ENCODE assay signal across 22 cellular contexts in genomic region chr16:57732683-57733082, GRCh38. TPM values are rescaled to one million over a fixed set of nuclear protein-coding genes. Genes with fewer than 3 reads are reported as not detected.
DNase-seq lines count a peak whose midpoint lies in the region; ATAC-seq, FAIRE-seq and TF ChIP-seq lines count a peak whose summit lies in the region.
"Had no signal": no experiment of that assay in that cellular context is flagged by ENCODE, and none has a peak within 500 bp of the region (broad histone marks: within the 10 kb centered on the region; RNA-seq: fewer than 3 reads in every experiment).

No MANE protein-coding gene starts in this region.

- H3K4me2 ChIP-seq in HepG2 (ENCODE audit: low read depth, low read length): no peak overlapping the region

- CTCF ChIA-PET in HepG2 (lab: Yijun Ruan, JAX; ENCODE audit: low intra/inter-chr PET ratio, low total read pairs): no interaction called here
- CTCF ChIA-PET in activated CD4-positive, alpha-beta memory T cell treated with anti-CD3 and anti-CD28 coated beads, Interleukin-2, amount 10 ng/mL, durations not matched to agents 7 days and 5 days (lab: Charles Lee): no interaction called here

- FAIRE-seq in HepG2 (lab: Jason Lieb, UNC): no peak
- FAIRE-seq: GM18507 had no signal

- peaks cover 19% of the 10 kb centered on the region for H3K9me3 Mint-ChIP-seq in activated CD4-positive, alpha-beta memory T cell treated with anti-CD3 and anti-CD28 coated beads, Interleukin-2, amount 10 ng/mL, durations not matched to agents 7 days and 5 days
- H3K9me3 Mint-ChIP-seq in naive B cell (peaks cover 0 to 1% (median 0%) of the 10 kb centered on the region in 7 donors), type B pancreatic cell (peaks cover 7% of the 10 kb centered on the region)

- H3K36me3 ChIP-seq in HepG2 (replicated peaks in 1 of 2; ENCODE audit: control insufficient read depth in 1 of 2, insufficient read depth in 2 of 2, low read length in 2 of 2) (no peaks in the 10 kb centered on the region), right lobe of liver (no peaks in the 10 kb centered on the region)
- H3K36me3 ChIP-seq: Peyer's patch, upper lobe of right lung had no signal

- peaks cover 27% of the 10 kb centered on the region for H3K4me1 Mint-ChIP-seq in activated CD4-positive, alpha-beta memory T cell treated with anti-CD3 and anti-CD28 coated beads, Interleukin-2, amount 10 ng/mL, durations not matched to agents 7 days and 5 days
- peaks cover 16 to 39% (median 18%) of the 10 kb centered on the region in 3 donors for H3K4me1 Mint-ChIP-seq in naive B cell
- H3K4me1 Mint-ChIP-seq in type B pancreatic cell (ENCODE audit: unreplicated experiment): peaks cover 14% of the 10 kb centered on the region

- no peak overlapping the region for H3K27ac Mint-ChIP-seq in activated CD4-positive, alpha-beta memory T cell treated with anti-CD3 and anti-CD28 coated beads, Interleukin-2, amount 10 ng/mL, durations not matched to agents 7 days and 5 days
- H3K27ac Mint-ChIP-seq in naive B cell (peak overlapping the region in 1 of 6 donors; percentile 5), type B pancreatic cell (no peak overlapping the region)
- H3K27ac Mint-ChIP-seq: activated CD4-positive, alpha-beta T cell treated with anti-CD3 and anti-CD28 coated beads, Interleukin-2, amount 10 ng/mL, durations not matched to agents 7 days and 5 days had no signal

- H3K27ac ChIP-seq in HepG2 (ENCODE audit: extremely low read length, insufficient read depth, low read length) (no peak overlapping the region), right lobe of liver (no peak overlapping the region)
- H3K27ac ChIP-seq: Peyer's patch, upper lobe of right lung had no signal

- H2AFZ ChIP-seq in HepG2 (ENCODE audit: low read length): no peak overlapping the region

- no peak for TF ChIP-seq EP300 in HepG2 (IDR thresholded peaks at IDR 0.05; ENCODE audit: low read depth in 2 of 2, low read length in 2 of 2)
- no peak for TF ChIP-seq EP300 in HepG2 (CRISPR knock-in tag; IDR thresholded peaks at IDR 0.05; ENCODE audit: borderline replicate concordance)

- H3K9ac ChIP-seq in HepG2 (ENCODE audit: insufficient read depth, low read depth, low read length): no peak overlapping the region

- H3K79me2 ChIP-seq in HepG2 (ENCODE audit: insufficient read depth, low read length): no peaks in the 10 kb centered on the region

- 59% methylated on average over 2 of the region's 2 CpGs for WGBS in HepG2 (ENCODE audit: low lambda C conversion rate)
- WGBS in right lobe of liver (ENCODE audit: insufficient coverage, low coverage, low lambda C conversion rate, missing lambda C conversion rate): 80% methylated on average over 2 of the region's 2 CpGs

- no peaks in the 10 kb centered on the region; a peak in 1 of 5 replicates for H3K27me3 ChIP-seq in HepG2 (ENCODE audit: control insufficient read depth in 1 of 2, insufficient read depth in 2 of 2, low read length in 2 of 2)
- no peaks in the 10 kb centered on the region for H3K27me3 ChIP-seq in right lobe of liver
- H3K27me3 ChIP-seq: Peyer's patch, upper lobe of right lung had no signal

- H3K4me1 ChIP-seq in HepG2 (ENCODE audit: insufficient read depth, low read length): peaks cover 37% of the 10 kb centered on the region
- H3K4me1 ChIP-seq in right lobe of liver: peaks cover 0 to 19% (median 5%) of the 10 kb centered on the region in 4 donors

- TF ChIP-seq CTCF in HepG2 (CRISPR knock-in tag; IDR thresholded peaks at IDR 0.05) (no peak), right lobe of liver (IDR thresholded peaks at IDR 0.05) (no peak), type B pancreatic cell (conservative IDR thresholded peaks at IDR 0.05) (no peak)

- no peak for ATAC-seq in HepG2
- no peak for ATAC-seq in right lobe of liver
- no peak for ATAC-seq in naive B cell (ENCODE audit: low read depth in 2 of 2)
- ATAC-seq in GM18861 (IDR thresholded peaks at IDR 0.05; ENCODE audit: unreplicated experiment): no peak
- no peak for ATAC-seq in GM18867 (IDR thresholded peaks at IDR 0.05; ENCODE audit: unreplicated experiment)
- ATAC-seq in GM19467 (IDR thresholded peaks at IDR 0.05; ENCODE audit: unreplicated experiment): no peak
- ATAC-seq: upper lobe of right lung had no signal

- POLR2A ChIA-PET in HepG2 (lab: Yijun Ruan, JAX): interaction anchor here (2.4 kb wide), 1 partner anchor 29 kb away, joined by 8 read pairs; no protein-coding TSS in a partner anchor
- POLR2A ChIA-PET in activated CD4-positive, alpha-beta memory T cell treated with anti-CD3 and anti-CD28 coated beads, Interleukin-2, amount 10 ng/mL, durations not matched to agents 7 days and 5 days (lab: Charles Lee): no interaction called here

- no peak for TF ChIP-seq RAD21 in HepG2 (CRISPR knock-in tag; IDR thresholded peaks at IDR 0.05)

- BruUV-seq in HepG2 (replicated peaks; lab: Mats Ljungman, UMichigan): no TSS peak

- intact Hi-C loops in HepG2 (cut with micrococcal nuclease; ENCODE audit: unreplicated experiment): loop anchor here (10.0 kb wide), 1 partner anchor 272 kb away; the partner anchor contains the start of genes USB1 and ZNF319
- intact Hi-C loops in right lobe of liver (cut with DNase I): no loop called here

- no peak for TF ChIP-seq POLR2A in HepG2 (IDR thresholded peaks at IDR 0.05; ENCODE audit: insufficient read depth in 1 of 2, low read depth in 2 of 2, low read length in 2 of 2)
- TF ChIP-seq POLR2A in right lobe of liver (IDR thresholded peaks at IDR 0.05): no peak

- peaks cover 24% of the 10 kb centered on the region for H3K36me3 Mint-ChIP-seq in activated CD4-positive, alpha-beta memory T cell treated with anti-CD3 and anti-CD28 coated beads, Interleukin-2, amount 10 ng/mL, durations not matched to agents 7 days and 5 days (ENCODE audit: low read depth)
- H3K36me3 Mint-ChIP-seq in naive B cell (no peaks in the 10 kb centered on the region), type B pancreatic cell (peaks cover 4% of the 10 kb centered on the region)

- H3K9me3 ChIP-seq in HepG2 (ENCODE audit: low read length) (no peaks in the 10 kb centered on the region), right lobe of liver (no peaks in the 10 kb centered on the region)
- H3K9me3 ChIP-seq: Peyer's patch, upper lobe of right lung had no signal

- no peaks in the 10 kb centered on the region for H3K27me3 Mint-ChIP-seq in activated CD4-positive, alpha-beta memory T cell treated with anti-CD3 and anti-CD28 coated beads, Interleukin-2, amount 10 ng/mL, durations not matched to agents 7 days and 5 days
- H3K27me3 Mint-ChIP-seq in naive B cell (no peaks in the 10 kb centered on the region), type B pancreatic cell (no peaks in the 10 kb centered on the region)
- H3K27me3 Mint-ChIP-seq: activated CD4-positive, alpha-beta T cell treated with anti-CD3 and anti-CD28 coated beads, Interleukin-2, amount 10 ng/mL, durations not matched to agents 7 days and 5 days had no signal

- peak overlapping the region; percentile 93 for H3K4me3 Mint-ChIP-seq in activated CD4-positive, alpha-beta memory T cell treated with anti-CD3 and anti-CD28 coated beads, Interleukin-2, amount 10 ng/mL, durations not matched to agents 7 days and 5 days
- peak overlapping the region in 5 of 8 donors; percentile 22 to 84 (median 70) for H3K4me3 Mint-ChIP-seq in naive B cell
- H3K4me3 Mint-ChIP-seq in type B pancreatic cell: peak overlapping the region; percentile 62

- no peak overlapping the region for H3K4me3 ChIP-seq in HepG2 (replicated peaks in 1 of 3; ENCODE audit: insufficient read depth in 1 of 3, low read depth in 2 of 3, low read length in 3 of 3)
- no peak overlapping the region for H3K4me3 ChIP-seq in right lobe of liver
- H3K4me3 ChIP-seq: Peyer's patch, skin epidermis, upper lobe of right lung had no signal

- in situ Hi-C loops in HepG2 (cut with HindIII; ENCODE audit: extremely low pct_ligation_motif_present, low pct_unique_long_range_greater_than_20kb): no loop called here

- no peaks in the 10 kb centered on the region for H4K20me1 ChIP-seq in HepG2 (ENCODE audit: insufficient read depth, low read length)

- DNase-seq in HepG2 (ENCODE audit: low spot score) (no peak), right lobe of liver (no peak), naive B cell (no peak), type B pancreatic cell (ENCODE audit: extremely low spot score, unreplicated experiment) (no peak)
- DNase-seq in activated CD4-positive, alpha-beta memory T cell treated with anti-CD3 and anti-CD28 coated beads, Interleukin-2, amount 10 ng/mL, durations not matched to agents 7 days and 5 days: no peak
- DNase-seq: activated CD4-positive, alpha-beta T cell treated with anti-CD3 and anti-CD28 coated beads, Interleukin-2, amount 10 ng/mL, durations not matched to agents 7 days and 5 days; GDM1; Kasumi-1; kidney glomerular epithelial cell; NCI-H1694; NCI-H2171 treated with DMSO at 0.1 percent for 48 hours; NCI-H524 treated with DMSO at 0.1 percent for 48 hours; nucleus accumbens; Peyer's patch; SIG-M5; stimulated activated CD4-positive, alpha-beta T cell treated with anti-CD3 and anti-CD28 coated beads, Interleukin-2, amount 100 ng/mL, for 24 hours; upper lobe of right lung had no signal

RNA-seq across cellular contexts. Expression of gene KATNB1, which starts 2.9 kb away (rescaled TPM):
- total RNA-seq in HepG2 (2016; rRNA removed; fragmentation: Illumina TruSeq; extraction: Trizol) (25.2 and 31.5 TPM in 2 replicates), right lobe of liver (10 to 100 TPM in 2 of 6 experiments, 1 to 10 TPM in 4; 5.6 to 17.5 (median 8.5) TPM), type B pancreatic cell (ENCODE audit: low replicate concordance) (20.2 and 31.7 TPM in 2 replicates)
- 14.2 and 18.3 TPM in 2 replicates for total RNA-seq in HepG2 (2016; cell fraction: cytosol; rRNA removed; fragmentation: Illumina TruSeq; extraction: Trizol; ENCODE audit: low read depth)
- 21.2 and 33.1 TPM in 2 replicates for total RNA-seq in HepG2 (2016; cell fraction: insoluble cytoplasmic fraction; rRNA removed; fragmentation: Illumina TruSeq; extraction: Trizol)
- 34.3 and 42.2 TPM in 2 replicates for total RNA-seq in HepG2 (2016; cell fraction: membrane; rRNA removed; fragmentation: Illumina TruSeq; extraction: Trizol)
- total RNA-seq in HepG2 (2016; cell fraction: nucleus; rRNA removed; fragmentation: Illumina TruSeq; extraction: Trizol): 21.9 and 25.7 TPM in 2 replicates
- polyA plus RNA-seq in HepG2 (2011; rRNA removed) (39.8 and 43.5 TPM in 2 replicates), naive B cell (ENCODE audit: low read depth in 6 of 6) (10 to 100 TPM in 3 of 6 donors, 1 to 10 TPM in 3; 6.1 to 27.2 (median 10.0) TPM)
- polyA plus RNA-seq in HepG2 (2011; cell fraction: cytosol; rRNA removed): 17.4 and 27.7 TPM in 2 replicates
- polyA plus RNA-seq in HepG2 (2011; cell fraction: nucleus; rRNA removed): 122 and 146 TPM in 2 replicates
- polyA plus RNA-seq in HepG2 (2012): 16.2 and 20.9 TPM in 2 replicates
- polyA plus RNA-seq in HepG2 (2016; cell fraction: cytosol; fragmentation: Illumina TruSeq; extraction: Trizol; ENCODE audit: low read depth): 15.0 and 20.0 TPM in 2 replicates
- 22.6 and 30.3 TPM in 2 replicates for polyA plus RNA-seq in HepG2 (2016; cell fraction: insoluble cytoplasmic fraction; fragmentation: Illumina TruSeq; extraction: Trizol; ENCODE audit: low read depth)
- 30.4 and 34.5 TPM in 2 replicates for polyA plus RNA-seq in HepG2 (2016; cell fraction: membrane; fragmentation: Illumina TruSeq; extraction: Trizol; ENCODE audit: low read depth)
- polyA plus RNA-seq in HepG2 (2016; cell fraction: nucleus; fragmentation: Illumina TruSeq; extraction: Trizol; ENCODE audit: insufficient read depth, low read depth): 49.3 and 53.8 TPM in 2 replicates
- 29.8 and 60.0 TPM in 2 replicates for polyA minus RNA-seq in HepG2 (2011; rRNA and poly(A)+ RNA removed; ENCODE audit: low replicate concordance)
- 13.6 and 19.1 TPM in 2 replicates for polyA minus RNA-seq in HepG2 (2011; cell fraction: cytosol; rRNA and poly(A)+ RNA removed)
- polyA minus RNA-seq in HepG2 (2011; cell fraction: nucleus; rRNA and poly(A)+ RNA removed): 27.9 and 30.3 TPM in 2 replicates
- total RNA-seq in activated CD4-positive, alpha-beta memory T cell treated with anti-CD3 and anti-CD28 coated beads, Interleukin-2, amount 10 ng/mL, durations not matched to agents 7 days and 5 days: 10 to 100 TPM; 33.3 to 33.4 TPM

RNA-seq across cellular contexts. Expression of gene DRC7, which starts 38.1 kb away (rescaled TPM):
- total RNA-seq in HepG2 (2016; rRNA removed; fragmentation: Illumina TruSeq; extraction: Trizol) (2.7 and 3.4 TPM in 2 replicates), right lobe of liver (under 1 TPM; 0.06 to 0.37 (median 0.19) TPM), type B pancreatic cell (ENCODE audit: low replicate concordance) (0.69 and 7.4 TPM in 2 replicates)
- 0.26 and 1.5 TPM in 2 replicates for total RNA-seq in HepG2 (2016; cell fraction: cytosol; rRNA removed; fragmentation: Illumina TruSeq; extraction: Trizol; ENCODE audit: low read depth)
- total RNA-seq in HepG2 (2016; cell fraction: insoluble cytoplasmic fraction; rRNA removed; fragmentation: Illumina TruSeq; extraction: Trizol): 2.4 and 2.5 TPM in 2 replicates
- total RNA-seq in HepG2 (2016; cell fraction: membrane; rRNA removed; fragmentation: Illumina TruSeq; extraction: Trizol): 1.4 and 2.1 TPM in 2 replicates
- total RNA-seq in HepG2 (2016; cell fraction: nucleus; rRNA removed; fragmentation: Illumina TruSeq; extraction: Trizol): 0.59 and 1.6 TPM in 2 replicates
- polyA plus RNA-seq in HepG2 (2011; rRNA removed) (3.4 and 3.5 TPM in 2 replicates), naive B cell (ENCODE audit: low read depth in 6 of 6) (not detected)
- 2.7 and 3.1 TPM in 2 replicates for polyA plus RNA-seq in HepG2 (2011; cell fraction: cytosol; rRNA removed)
- polyA plus RNA-seq in HepG2 (2011; cell fraction: nucleus; rRNA removed): 3.4 TPM in 2 replicates
- 4.1 and 4.4 TPM in 2 replicates for polyA plus RNA-seq in HepG2 (2012)
- polyA plus RNA-seq in HepG2 (2016; cell fraction: cytosol; fragmentation: Illumina TruSeq; extraction: Trizol; ENCODE audit: low read depth): 0.70 and 1.3 TPM in 2 replicates
- 2.0 and 2.4 TPM in 2 replicates for polyA plus RNA-seq in HepG2 (2016; cell fraction: insoluble cytoplasmic fraction; fragmentation: Illumina TruSeq; extraction: Trizol; ENCODE audit: low read depth)
- 1.0 and 1.1 TPM in 2 replicates for polyA plus RNA-seq in HepG2 (2016; cell fraction: membrane; fragmentation: Illumina TruSeq; extraction: Trizol; ENCODE audit: low read depth)
- polyA plus RNA-seq in HepG2 (2016; cell fraction: nucleus; fragmentation: Illumina TruSeq; extraction: Trizol; ENCODE audit: insufficient read depth, low read depth): 1.6 and 1.8 TPM in 2 replicates
- polyA minus RNA-seq in HepG2 (2011; rRNA and poly(A)+ RNA removed; ENCODE audit: low replicate concordance): 1.2 TPM in 1 of 2 replicates, not detected in the other
- 0.99 and 1.1 TPM in 2 replicates for polyA minus RNA-seq in HepG2 (2011; cell fraction: cytosol; rRNA and poly(A)+ RNA removed)
- polyA minus RNA-seq in HepG2 (2011; cell fraction: nucleus; rRNA and poly(A)+ RNA removed): 1.3 and 2.5 TPM in 2 replicates
- not detected for total RNA-seq in activated CD4-positive, alpha-beta memory T cell treated with anti-CD3 and anti-CD28 coated beads, Interleukin-2, amount 10 ng/mL, durations not matched to agents 7 days and 5 days
- total RNA-seq: activated CD4-positive, alpha-beta T cell treated with anti-CD3 and anti-CD28 coated beads, Interleukin-2, amount 10 ng/mL, durations not matched to agents 7 days and 5 days; Peyer's patch; upper lobe of right lung had no signal
